Comparison of ENCODE assay signal across 27 cellular contexts in genomic region chr10:86244296-86244695, GRCh38.
A peak's percentile ranks its signal among the peaks of the same experiment; 100 is the strongest.
DNase-seq lines count a peak whose midpoint lies in the region; ATAC-seq and TF ChIP-seq lines count a peak whose summit lies in the region.
"Had no signal": no experiment of that assay in that cellular context is flagged by ENCODE, and none has a peak within 500 bp of the region (broad histone marks: within the 10 kb centered on the region; RNA-seq: fewer than 3 reads in every experiment).

No MANE protein-coding gene starts in this region.

- H3K27ac ChIP-seq in A673 (ENCODE audit: low read depth, low read length, poor library complexity, severe bottlenecking) = no peak overlapping the region
- no peak overlapping the region for H3K27ac ChIP-seq in HEK293 (ENCODE audit: extremely low read depth, low read depth, low read length)
- peak overlapping the region in 1 of 2 experiments; percentile 90; a peak in 2 of 4 replicates for H3K27ac ChIP-seq in SK-N-SH (ENCODE audit: low read depth in 2 of 2, low read length in 1 of 2)
- no peak overlapping the region for H3K27ac ChIP-seq in lower lobe of right lung
- H3K27ac ChIP-seq: A549, body of pancreas, epithelial cell of prostate, ovary, SJSA1 had no signal

- DNase-seq in A673 (ENCODE audit: low spot score) (peak; percentile 13), SK-N-SH (peak; percentile 86), lower lobe of right lung (peak; percentile 33), T-cell (no peak), HT-29 (ENCODE audit: low spot score) (no peak), NCI-H1694 treated with DMSO at 0.1 percent for 48 hours (lab: John Stamatoyannopoulos, UW) (no peak)
- no peak for DNase-seq in effector CD4-positive, alpha-beta T cell
- DNase-seq: activated gamma-delta T cell; activated T-cell treated with anti-CD3 and anti-CD28 coated beads, Interleukin-2, amount 50 U/mL, for 24 hours; body of pancreas; DMS79; GDM1; KG1; MM.1S; naive thymus-derived CD8-positive, alpha-beta T cell; NCI-H146; ovary; stimulated activated CD4-positive, alpha-beta T cell treated with anti-CD3 and anti-CD28 coated beads, Interleukin-1b, Interleukin-23, amount 100 ng/mL, for 48 hours; stimulated activated CD8-positive, alpha-beta memory T cell treated with anti-CD3 and anti-CD28 coated beads, Interleukin-4, amount 100 ng/mL, for 48 hours; stimulated activated naive CD8-positive, alpha-beta T cell treated with anti-CD3 and anti-CD28 coated beads, Interleukin-15, amount 100 ng/mL, for 72 hours; T-helper 17 cell had no signal

- peak in 1 of 2 experiments; percentile 88; a peak in 2 of 4 replicates for TF ChIP-seq EP300 in SK-N-SH (IDR thresholded peaks at IDR 0.05; ENCODE audit: borderline replicate concordance in 1 of 2, low read depth in 1 of 2, low read length in 1 of 2)

- H3K79me2 ChIP-seq in SK-N-SH (ENCODE audit: insufficient read depth) = no peaks in the 10 kb centered on the region

- no peaks in the 10 kb centered on the region for H3K27me3 ChIP-seq in A673 (replicated peaks; ENCODE audit: insufficient read depth, low read depth, low read length, poor library complexity)
- no peaks in the 10 kb centered on the region for H3K27me3 ChIP-seq in SK-N-SH (ENCODE audit: insufficient read depth)
- no peaks in the 10 kb centered on the region for H3K27me3 ChIP-seq in lower lobe of right lung (ENCODE audit: low read depth)
- H3K27me3 ChIP-seq: body of pancreas, ovary, SJSA1 had no signal

- H3K4me1 ChIP-seq in A673 (ENCODE audit: insufficient read depth, low read length, poor library complexity, severe bottlenecking) = peaks cover 4% of the 10 kb centered on the region
- H3K4me1 ChIP-seq in HEK293 (ENCODE audit: control insufficient read depth, insufficient read depth, low read length) = no peaks in the 10 kb centered on the region
- peaks cover 0 to 24% of the 10 kb centered on the region in 2 experiments; a peak in 2 of 4 replicates for H3K4me1 ChIP-seq in SK-N-SH (ENCODE audit: control insufficient read depth in 1 of 2, insufficient read depth in 2 of 2, low read depth in 1 of 2, low read length in 1 of 2)
- no peaks in the 10 kb centered on the region for H3K4me1 ChIP-seq in lower lobe of right lung
- H3K4me1 ChIP-seq: A549, body of pancreas, SJSA1 had no signal

- 20% methylated on average over 10 of the region's 14 CpGs for WGBS in SK-N-SH (ENCODE audit: low lambda C conversion rate)

- H3K4me2 ChIP-seq in SK-N-SH = no peak overlapping the region
- H3K4me2 ChIP-seq: A549, smooth muscle cell had no signal

- peak; percentile 21 for TF ChIP-seq RAD21 in SK-N-SH (IDR thresholded peaks at IDR 0.05; ENCODE audit: low read length)

- no peak overlapping the region for H3K4me3 ChIP-seq in A673 (ENCODE audit: low read depth, low read length, poor library complexity, severe bottlenecking)
- no peak overlapping the region for H3K4me3 ChIP-seq in HEK293 (ENCODE audit: low read depth, low read length)
- no peak overlapping the region for H3K4me3 ChIP-seq in SK-N-SH (ENCODE audit: low read depth in 2 of 2, low read length in 1 of 2)
- no peak overlapping the region for H3K4me3 ChIP-seq in lower lobe of right lung
- H3K4me3 ChIP-seq: A549, body of pancreas, ovary, SJSA1, smooth muscle cell had no signal

- H3K4me1 Mint-ChIP-seq in T-cell = no peaks in the 10 kb centered on the region
- H3K4me1 Mint-ChIP-seq: B cell; naive thymus-derived CD8-positive, alpha-beta T cell; stimulated activated naive CD8-positive, alpha-beta T cell treated with anti-CD3 and anti-CD28 coated beads, Interleukin-15, amount 100 ng/mL, for 72 hours; T-helper 17 cell had no signal

- TF ChIP-seq CTCF in A673 (conservative IDR thresholded peaks at IDR 0.05; ENCODE audit: low read depth, low read length) (no peak), HEK293 (tag by site-specific recombination; IDR thresholded peaks at IDR 0.05) (no peak), SK-N-SH (IDR thresholded peaks at IDR 0.05) (no peak), lower lobe of right lung (IDR thresholded peaks at IDR 0.05) (no peak)

- ATAC-seq in lower lobe of right lung (no peak), T-cell (replicated peaks in 1 of 4) (no peak)
- ATAC-seq: A549; body of pancreas; naive thymus-derived CD8-positive, alpha-beta T cell; stimulated activated naive CD8-positive, alpha-beta T cell treated with anti-CD3 and anti-CD28 coated beads, Interleukin-15, amount 100 ng/mL, for 72 hours; T-helper 17 cell had no signal

- no peaks in the 10 kb centered on the region for H4K20me1 ChIP-seq in SK-N-SH (ENCODE audit: insufficient read depth)

- H3K27ac Mint-ChIP-seq in T-cell = no peak overlapping the region
- H3K27ac Mint-ChIP-seq: activated T-cell treated with anti-CD3 and anti-CD28 coated beads, Interleukin-2, amount 50 U/mL, for 24 hours; B cell; naive thymus-derived CD8-positive, alpha-beta T cell; stimulated activated naive CD8-positive, alpha-beta T cell treated with anti-CD3 and anti-CD28 coated beads, Interleukin-15, amount 100 ng/mL, for 72 hours; T-helper 17 cell had no signal

- H3K4me3 Mint-ChIP-seq in T-cell = no peak overlapping the region
- H3K4me3 Mint-ChIP-seq: activated T-cell treated with anti-CD3 and anti-CD28 coated beads, Interleukin-2, amount 50 U/mL, for 24 hours; B cell; naive thymus-derived CD8-positive, alpha-beta T cell; stimulated activated naive CD8-positive, alpha-beta T cell treated with anti-CD3 and anti-CD28 coated beads, Interleukin-15, amount 100 ng/mL, for 72 hours; T-helper 17 cell had no signal

- H3K27me3 Mint-ChIP-seq in T-cell = peaks cover 0 to 16% of the 10 kb centered on the region in 2 donors
- H3K27me3 Mint-ChIP-seq: B cell had no signal

- CTCF ChIA-PET in A673 (lab: Charles Lee) = no interaction called here
- CTCF ChIA-PET in HEK293 (lab: Yijun Ruan, JAX) = no interaction called here
- CTCF ChIA-PET in SK-N-SH (lab: Yijun Ruan, JAX) = interaction anchor here (0.9 to 2.5 kb wide), 4 partner anchors 12 to 105 kb away, joined by 3 to 7 read pairs (median 5); no protein-coding TSS in a partner anchor
- CTCF ChIA-PET in T-cell (lab: Charles Lee) = no interaction called here

- H3K36me3 ChIP-seq in A673 (ENCODE audit: insufficient read depth, low read length, poor library complexity, severe bottlenecking) (no peaks in the 10 kb centered on the region), HEK293 (ENCODE audit: control insufficient read depth in 2 of 2, insufficient read depth in 1 of 2, low read length in 2 of 2) (no peaks in the 10 kb centered on the region), SK-N-SH (replicated peaks in 1 of 2; ENCODE audit: control insufficient read depth in 1 of 2, insufficient read depth in 2 of 2, low read length in 1 of 2) (no peaks in the 10 kb centered on the region), lower lobe of right lung (no peaks in the 10 kb centered on the region)
- H3K36me3 ChIP-seq: ovary, SJSA1 had no signal

- no peaks in the 10 kb centered on the region for H3F3A ChIP-seq in SK-N-SH (replicated peaks; ENCODE audit: insufficient read depth)

- H3K9me2 ChIP-seq in SK-N-SH = no peaks in the 10 kb centered on the region

- intact Hi-C loops in A673 (cut with micrococcal nuclease; ENCODE audit: unreplicated experiment) = no loop called here
- intact Hi-C loops in lower lobe of right lung (cut with DNase I) = no loop called here

- POLR2A ChIA-PET in A673 (lab: Charles Lee; ENCODE audit: low non-redundant PET) = no interaction called here
- POLR2A ChIA-PET in HEK293 (lab: Yijun Ruan, JAX) = no interaction called here
- POLR2A ChIA-PET in SK-N-SH (lab: Yijun Ruan, JAX) = interaction anchor here (1.0 to 1.4 kb wide), 2 partner anchors 14 to 75 kb away, joined by 3 read pairs; no protein-coding TSS in a partner anchor
- POLR2A ChIA-PET in T-cell (lab: Charles Lee) = no interaction called here

- H3K36me3 Mint-ChIP-seq in T-cell = no peaks in the 10 kb centered on the region
- H3K36me3 Mint-ChIP-seq: naive thymus-derived CD8-positive, alpha-beta T cell had no signal

- no peaks in the 10 kb centered on the region for H3K9me3 ChIP-seq in A673 (ENCODE audit: low read depth, low read length, poor library complexity, severe bottlenecking)
- no peaks in the 10 kb centered on the region for H3K9me3 ChIP-seq in HEK293 (ENCODE audit: control insufficient read depth, insufficient read depth, low read depth, low read length)
- H3K9me3 ChIP-seq in SK-N-SH = no peaks in the 10 kb centered on the region
- no peaks in the 10 kb centered on the region for H3K9me3 ChIP-seq in lower lobe of right lung
- H3K9me3 ChIP-seq: A549, body of pancreas, ovary, SJSA1 had no signal

- H3K9me3 Mint-ChIP-seq in T-cell = no peaks in the 10 kb centered on the region
- H3K9me3 Mint-ChIP-seq: activated T-cell treated with anti-CD3 and anti-CD28 coated beads, Interleukin-2, amount 50 U/mL, for 24 hours had no signal

- no peak overlapping the region for H2AFZ ChIP-seq in SK-N-SH (ENCODE audit: low read depth)

- H3K9ac ChIP-seq in SK-N-SH = no peak overlapping the region

- no TSS peak for BruUV-seq in A673 (replicated peaks; lab: Mats Ljungman, UMichigan)

TF ChIP-seq in HEK293, 187 proteins besides CTCF, POLR2A, EP300 and RAD21:
- TF ChIP-seq ZNF600 (tag by site-specific recombination; IDR thresholded peaks at IDR 0.05) (0 out of 2 replicates have a peak, but pooled peaks have one; percentile 19), AEBP2 (tag by site-specific recombination; IDR thresholded peaks at IDR 0.05; ENCODE audit: borderline replicate concordance) (no peak)

TF ChIP-seq in SK-N-SH, 30 proteins besides CTCF, POLR2A, EP300 and RAD21 (continues in another document):
- TF ChIP-seq JUND (IDR thresholded peaks at IDR 0.05) = no peak
- TF ChIP-seq MXI1 (IDR thresholded peaks at IDR 0.05; ENCODE audit: low read depth, low read length) = peak; percentile 76; the same call in 1 of the 2 replicates
- TF ChIP-seq MEF2A (IDR thresholded peaks at IDR 0.05; ENCODE audit: borderline replicate concordance, low read depth) = no peak
- no peak for TF ChIP-seq NFIC (IDR thresholded peaks at IDR 0.05; ENCODE audit: borderline replicate concordance)
- TF ChIP-seq TCF12 (IDR thresholded peaks at IDR 0.05) = peak; percentile 14; the same call in 1 of the 2 replicates
- peak; percentile 18; the same call in 1 of the 2 replicates for TF ChIP-seq FOXJ3 (CRISPR knock-in tag; IDR thresholded peaks at IDR 0.05)
- 0 out of 2 replicates have a peak, but pooled peaks have one; percentile 23 for TF ChIP-seq PBX3 (IDR thresholded peaks at IDR 0.05)

Comparison
In these comparisons a context has a peak if more than half of its experiments do, and no peak if none do; other contexts are left out.
1. DNase-seq: peak in A673 (single experiment), SK-N-SH (single experiment) and lower lobe of right lung (single experiment); none in effector CD4-positive, alpha-beta T cell (single experiment), T-cell (0 of 34), HT-29 (single experiment) and NCI-H1694 treated with DMSO at 0.1 percent for 48 hours (single experiment).